ENCODE assay signal across 20 cellular contexts in genomic region chr12:84789184-84789583, GRCh38.
DNase-seq lines count a peak whose midpoint lies in the region; ATAC-seq, FAIRE-seq and TF ChIP-seq lines count a peak whose summit lies in the region.
"Had no signal": no experiment of that assay in that cellular context is flagged by ENCODE, and none has a peak within 500 bp of the region (broad histone marks: within the 10 kb centered on the region; RNA-seq: fewer than 3 reads in every experiment).

No MANE protein-coding gene starts in this region.

- H3K4me2 ChIP-seq in HepG2 (ENCODE audit: low read depth, low read length) = no peak overlapping the region
- H3K4me2 ChIP-seq: GM23338 had no signal

- no peaks in the 10 kb centered on the region for H3K9me3 ChIP-seq in HepG2 (ENCODE audit: low read length)
- no peaks in the 10 kb centered on the region for H3K9me3 ChIP-seq in right lobe of liver
- H3K9me3 ChIP-seq: BE2C, Caco-2 had no signal

- in situ Hi-C loops in HepG2 (cut with HindIII; ENCODE audit: extremely low pct_ligation_motif_present, low pct_unique_long_range_greater_than_20kb) = no loop called here

- DNase-seq in HepG2 (ENCODE audit: low spot score) (no peak), right lobe of liver (no peak), NCI-H69 (lab: John Stamatoyannopoulos, UW) (peak; percentile 19), foreskin fibroblast (peak; percentile 41 to 69), RWPE1 (ENCODE audit: low spot score) (no peak), NCI-H1930 (lab: John Stamatoyannopoulos, UW) (no peak)
- DNase-seq: ACHN; BE2C; C1 segment of cervical spinal cord; Caco-2; CD4-positive, CD25-positive, alpha-beta regulatory T cell; HCEC 1CT had no signal

- no peaks in the 10 kb centered on the region for H3K27me3 ChIP-seq in HepG2 (ENCODE audit: control insufficient read depth in 1 of 2, insufficient read depth in 2 of 2, low read length in 2 of 2)
- no peaks in the 10 kb centered on the region for H3K27me3 ChIP-seq in right lobe of liver
- H3K27me3 ChIP-seq: BE2C had no signal

- FAIRE-seq in HepG2 (lab: Jason Lieb, UNC) = no peak
- FAIRE-seq: A204.1, D721Med, G401.6, GM12891, H54, HTR-8/SVneo had no signal

- CTCF ChIA-PET in HepG2 (lab: Yijun Ruan, JAX; ENCODE audit: low intra/inter-chr PET ratio, low total read pairs) (no interaction called here), RWPE1 (lab: Yijun Ruan, JAX) (no interaction called here)

- POLR2A ChIA-PET in HepG2 (lab: Yijun Ruan, JAX) = no interaction called here
- POLR2A ChIA-PET in RWPE1 (lab: Yijun Ruan, JAX; ENCODE audit: low non-redundant PET) = no interaction called here

- no peak for TF ChIP-seq RAD21 in HepG2 (CRISPR knock-in tag; IDR thresholded peaks at IDR 0.05)

- H3K79me2 ChIP-seq in HepG2 (ENCODE audit: insufficient read depth, low read length) = no peaks in the 10 kb centered on the region

- no peak overlapping the region for H3K4me3 ChIP-seq in HepG2 (replicated peaks in 1 of 3; ENCODE audit: insufficient read depth in 1 of 3, low read depth in 2 of 3, low read length in 3 of 3)
- no peak overlapping the region for H3K4me3 ChIP-seq in right lobe of liver
- H3K4me3 ChIP-seq in foreskin fibroblast (ENCODE audit: low read depth in 1 of 2, low read length in 2 of 2) = no peak overlapping the region
- H3K4me3 ChIP-seq: GM23338 had no signal

- intact Hi-C loops in HepG2 (cut with micrococcal nuclease; ENCODE audit: unreplicated experiment) = no loop called here
- intact Hi-C loops in right lobe of liver (cut with DNase I) = no loop called here

- TF ChIP-seq EP300 in HepG2 (IDR thresholded peaks at IDR 0.05; ENCODE audit: low read depth in 2 of 2, low read length in 2 of 2) (no peak), HepG2 (CRISPR knock-in tag; IDR thresholded peaks at IDR 0.05; ENCODE audit: borderline replicate concordance) (no peak)

- no TSS peak for BruUV-seq in HepG2 (replicated peaks; lab: Mats Ljungman, UMichigan)

- H4K20me1 ChIP-seq in HepG2 (ENCODE audit: insufficient read depth, low read length) = no peaks in the 10 kb centered on the region

- H3K36me3 ChIP-seq in HepG2 (replicated peaks in 1 of 2; ENCODE audit: control insufficient read depth in 1 of 2, insufficient read depth in 2 of 2, low read length in 2 of 2) (no peaks in the 10 kb centered on the region), right lobe of liver (no peaks in the 10 kb centered on the region)
- H3K36me3 ChIP-seq: BE2C had no signal

- TF ChIP-seq POLR2A in HepG2 (IDR thresholded peaks at IDR 0.05; ENCODE audit: insufficient read depth in 1 of 2, low read depth in 2 of 2, low read length in 2 of 2) (no peak), right lobe of liver (IDR thresholded peaks at IDR 0.05) (no peak)

- H3K4me1 ChIP-seq in HepG2 (ENCODE audit: insufficient read depth, low read length) (no peaks in the 10 kb centered on the region), right lobe of liver (no peaks in the 10 kb centered on the region)
- H3K4me1 ChIP-seq: Caco-2 had no signal

- no peak overlapping the region for H3K27ac ChIP-seq in HepG2 (ENCODE audit: extremely low read length, insufficient read depth, low read length)
- H3K27ac ChIP-seq in right lobe of liver = no peak overlapping the region
- H3K27ac ChIP-seq in RWPE1 = no peak overlapping the region

- H2AFZ ChIP-seq in HepG2 (ENCODE audit: low read length) = no peak overlapping the region
- H2AFZ ChIP-seq: GM23338 had no signal

- TF ChIP-seq CTCF in HepG2 (CRISPR knock-in tag; IDR thresholded peaks at IDR 0.05) (no peak), right lobe of liver (IDR thresholded peaks at IDR 0.05) (no peak), foreskin fibroblast (IDR thresholded peaks at IDR 0.05; ENCODE audit: low read depth, low read length) (no peak), RWPE1 (conservative IDR thresholded peaks at IDR 0.05; ENCODE audit: low read depth) (no peak)

- no peak for ATAC-seq in HepG2
- ATAC-seq in right lobe of liver = no peak
- no peak for ATAC-seq in HG03097 (IDR thresholded peaks at IDR 0.05; ENCODE audit: low FRiP score, unreplicated experiment)
- ATAC-seq: GM23338 had no signal

- no peak overlapping the region for H3K9ac ChIP-seq in HepG2 (ENCODE audit: insufficient read depth, low read depth, low read length)

TF ChIP-seq in HepG2, 621 proteins besides CTCF, POLR2A, EP300 and RAD21:
- no peak for TF ChIP-seq MAX (IDR thresholded peaks at IDR 0.05)
- peak; percentile 16 to 75; a peak in 2 of 4 replicates for TF ChIP-seq MAFK (conservative IDR thresholded peaks at IDR 0.05 in 1 of 2, IDR thresholded peaks at IDR 0.05 in 1 of 2; ENCODE audit: low read length in 2 of 2)
- peak; percentile 60 for TF ChIP-seq MAFF (IDR thresholded peaks at IDR 0.05; ENCODE audit: low read depth, low read length)
TF ChIP-seq in HepG2: peak in this region for 2.

Comparison
In these comparisons a context has a peak if more than half of its experiments do, and no peak if none do; other contexts are left out.
1. DNase-seq: peak in NCI-H69 (single experiment) and foreskin fibroblast (2 of 2); none in HepG2 (single experiment), right lobe of liver (0 of 3), RWPE1 (single experiment) and NCI-H1930 (0 of 2).